2 cellular contexts compared by ENCODE assay signal in genomic region chr7:44541876-44542610, GRCh38.
TF ChIP-seq lines count a peak whose summit lies in the region.

No MANE protein-coding gene starts in this region.

TF ChIP-seq in HCT116, 20 proteins besides CTCF, POLR2A, EP300 and RAD21:
- TF ChIP-seq, protein P1, sequence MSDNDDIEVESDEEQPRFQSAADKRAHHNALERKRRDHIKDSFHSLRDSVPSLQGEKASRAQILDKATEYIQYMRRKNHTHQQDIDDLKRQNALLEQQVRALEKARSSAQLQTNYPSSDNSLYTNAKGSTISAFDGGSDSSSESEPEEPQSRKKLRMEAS (IDR thresholded peaks at IDR 0.05), result no peak
- TF ChIP-seq YY1 (IDR thresholded peaks at IDR 0.05; ENCODE audit: extremely low read depth, insufficient replicate concordance, low read depth, low read length) (no peak), REST (IDR thresholded peaks at IDR 0.05; ENCODE audit: low read depth) (no peak), ATF3 (IDR thresholded peaks at IDR 0.05) (no peak), JUND (IDR thresholded peaks at IDR 0.05) (no peak), POLR2AphosphoS5 (IDR thresholded peaks at IDR 0.05; ENCODE audit: low read depth, low read length) (no peak), CBX3 (IDR thresholded peaks at IDR 0.05; ENCODE audit: low read depth) (no peak), EGR1 (IDR thresholded peaks at IDR 0.05; ENCODE audit: low read depth) (no peak), ZNF274 (IDR thresholded peaks at IDR 0.05; ENCODE audit: low read depth, low read length) (no peak)

TF ChIP-seq in H1, 55 proteins besides CTCF, POLR2A, EP300 and RAD21:
- TF ChIP-seq SIN3A (conservative IDR thresholded peaks at IDR 0.05 in 1 of 2, IDR thresholded peaks at IDR 0.05 in 1 of 2; ENCODE audit: low read depth in 1 of 2, low read length in 2 of 2) (no peak), HDAC6 (IDR thresholded peaks at IDR 0.05; ENCODE audit: low read depth, low read length) (no peak), CHD1 (IDR thresholded peaks at IDR 0.05; ENCODE audit: low read depth, low read length) (no peak), BCL11A (IDR thresholded peaks at IDR 0.05; ENCODE audit: low read depth in 2 of 2, low read length in 2 of 2) (no peak), ZNF274 (IDR thresholded peaks at IDR 0.05; ENCODE audit: borderline replicate concordance, extremely low read depth, low read length) (no peak), RXRA (IDR thresholded peaks at IDR 0.05; ENCODE audit: insufficient read depth, low read depth, low read length) (no peak)
